In genomic region chr9:93096131-93096802, GRCh38 we compare ENCODE assay signal across 8 cellular contexts. TPM values are rescaled to one million over a fixed set of nuclear protein-coding genes. Genes with fewer than 3 reads are reported as not detected.
DNase-seq lines count a peak whose midpoint lies in the region; ATAC-seq and TF ChIP-seq lines count a peak whose summit lies in the region.

Gene CARD19, plus strand, starts transcription at chr9:93096217. Its CDS starts 129 bp downstream, at chr9:93096346.

- peak; percentile 26 for ATAC-seq in effector memory CD8-positive, alpha-beta T cell (replicated peaks)

- peaks cover 47 to 51% of the 10 kb centered on the region in 2 donors for H3K4me1 Mint-ChIP-seq in effector memory CD8-positive, alpha-beta T cell (ENCODE audit: low read depth in 2 of 2)

- no peak within 1 kb of the TSS for H4K8ac ChIP-seq in mesendoderm (ENCODE audit: low read depth, low read length)

- DNase-seq in COLO668 (lab: John Stamatoyannopoulos, UW; ENCODE audit: unreplicated experiment) = peak; percentile 58
- DNase-seq in GM20000 (ENCODE audit: low spot score) = peak; percentile 43
- DNase-seq in activated CD4-positive, alpha-beta T cell treated with anti-CD3 and anti-CD28 coated beads for 1 hour = peak; percentile 37
- peak in 2 of 3 experiments; percentile 38 to 52 for DNase-seq in effector memory CD8-positive, alpha-beta T cell
- DNase-seq in mesendoderm = peak; percentile 26
- no peak for DNase-seq in T1000 (lab: John Stamatoyannopoulos, UW)

- H3K9ac ChIP-seq in HUES48 (ENCODE audit: low read depth, low read length) = peak within 1 kb of the TSS; percentile 29
- H3K9ac ChIP-seq in mesendoderm (ENCODE audit: low read length) = peak within 1 kb of the TSS; percentile 73
- H3K9ac ChIP-seq in subcutaneous abdominal adipose tissue (ENCODE audit: low read length in 5 of 5) = peak within 1 kb of the TSS; percentile 63 to 84 (median 80)

- H2BK15ac ChIP-seq in mesendoderm (replicated peaks; ENCODE audit: low read depth) = no peak within 1 kb of the TSS

- H3K79me2 ChIP-seq in mesendoderm (ENCODE audit: control insufficient read depth, insufficient read depth, low read length) = peaks cover 2% of the 10 kb centered on the region

- peak within 1 kb of the TSS; percentile 42 for H3K18ac ChIP-seq in mesendoderm (ENCODE audit: low read length)

- H3K4me3 ChIP-seq in HUES48 (ENCODE audit: low read depth, low read length) (peak within 1 kb of the TSS; percentile 87), mesendoderm (ENCODE audit: low read length) (peak within 1 kb of the TSS; percentile 60), subcutaneous abdominal adipose tissue (ENCODE audit: low read depth in 1 of 5, low read length in 5 of 5) (peak within 1 kb of the TSS; percentile 71 to 87 (median 83))

- peaks cover 27% of the 10 kb centered on the region for H3K36me3 Mint-ChIP-seq in effector memory CD8-positive, alpha-beta T cell (ENCODE audit: insufficient read depth)

- no peak for TF ChIP-seq CTCF in GM20000 (IDR thresholded peaks at IDR 0.05; ENCODE audit: extremely low read depth, missing control alignments)

- H3K4me1 ChIP-seq in HUES48 (ENCODE audit: control insufficient read depth, insufficient read depth, low read length) (peaks cover 7% of the 10 kb centered on the region), mesendoderm (ENCODE audit: control insufficient read depth, low read depth, low read length) (peaks cover 5% of the 10 kb centered on the region), subcutaneous abdominal adipose tissue (ENCODE audit: control insufficient read depth in 5 of 5, insufficient read depth in 5 of 5, low read length in 5 of 5) (peaks cover 10 to 69% (median 60%) of the 10 kb centered on the region in 5 donors)

- H3K56ac ChIP-seq in mesendoderm (ENCODE audit: low read length) = peak within 1 kb of the TSS; percentile 82

- peak within 1 kb of the TSS; percentile 70 for H3K4me2 ChIP-seq in mesendoderm (ENCODE audit: low read length)

- H3K9me3 ChIP-seq in HUES48 (ENCODE audit: control insufficient read depth, insufficient read depth, low read length) (no peaks in the 10 kb centered on the region), subcutaneous abdominal adipose tissue (ENCODE audit: control insufficient read depth in 5 of 5, low read length in 5 of 5) (peaks cover 0 to 7% (median 5%) of the 10 kb centered on the region in 5 donors)

- H3K36me3 ChIP-seq in HUES48 (ENCODE audit: control insufficient read depth, insufficient read depth, low read length) (no peaks in the 10 kb centered on the region), mesendoderm (ENCODE audit: control insufficient read depth, insufficient read depth, low read length) (no peaks in the 10 kb centered on the region), subcutaneous abdominal adipose tissue (ENCODE audit: control insufficient read depth in 5 of 5, insufficient read depth in 5 of 5, low read length in 5 of 5) (no peaks in the 10 kb centered on the region)

- H3K27ac ChIP-seq in HUES48 (ENCODE audit: low read depth, low read length) = peak within 1 kb of the TSS; percentile 87
- peak within 1 kb of the TSS; percentile 19 for H3K27ac ChIP-seq in mesendoderm (ENCODE audit: low read depth, low read length)
- H3K27ac ChIP-seq in subcutaneous abdominal adipose tissue (ENCODE audit: low read depth, low read length) = peak within 1 kb of the TSS; percentile 95

- H3K4ac ChIP-seq in mesendoderm (ENCODE audit: low read depth, low read length) = peak within 1 kb of the TSS; percentile 44

- H3K4me3 Mint-ChIP-seq in effector memory CD8-positive, alpha-beta T cell = peak within 1 kb of the TSS; percentile 82 to 93

- no peaks in the 10 kb centered on the region for H3K9me3 Mint-ChIP-seq in effector memory CD8-positive, alpha-beta T cell

- peak within 1 kb of the TSS; percentile 92 to 96 for H3K27ac Mint-ChIP-seq in effector memory CD8-positive, alpha-beta T cell

- no peak within 1 kb of the TSS for H4K5ac ChIP-seq in mesendoderm (ENCODE audit: low read length)

- H2BK5ac ChIP-seq in mesendoderm (ENCODE audit: low read length) = no peak within 1 kb of the TSS

- H2AK5ac ChIP-seq in mesendoderm (ENCODE audit: low read length) = no peak within 1 kb of the TSS

- H3K27me3 ChIP-seq in HUES48 (ENCODE audit: control insufficient read depth, insufficient read depth, low read length) (peaks cover 5% of the 10 kb centered on the region; the same call in 1 of the 2 replicates), mesendoderm (ENCODE audit: insufficient read depth, low read length, poor library complexity) (no peaks in the 10 kb centered on the region), subcutaneous abdominal adipose tissue (ENCODE audit: control insufficient read depth in 5 of 5, insufficient read depth in 4 of 5, low read length in 5 of 5) (no peaks in the 10 kb centered on the region)

- no peaks in the 10 kb centered on the region for H3K27me3 Mint-ChIP-seq in effector memory CD8-positive, alpha-beta T cell

- peak within 1 kb of the TSS; percentile 80 for H3K23ac ChIP-seq in mesendoderm (ENCODE audit: low read length)

- H2BK120ac ChIP-seq in mesendoderm (ENCODE audit: low read depth, low read length) = no peak within 1 kb of the TSS

- WGBS in mesendoderm (ENCODE audit: extremely low coverage, insufficient coverage, low lambda C conversion rate) = no CpG with 5 or more reads among the region's 65 CpGs

- peaks cover 5% of the 10 kb centered on the region for H3K79me1 ChIP-seq in mesendoderm (ENCODE audit: low read length)

RNA-seq across cellular contexts. Expression of gene CARD19, which starts in this region (rescaled TPM):
- polyA plus RNA-seq in mesendoderm (2013, experiment 1 of 2) = 14.8 TPM
- 15.9 TPM for polyA plus RNA-seq in mesendoderm (2013, experiment 2 of 2)

Comparison
In these comparisons a context has a peak if more than half of its experiments do, and no peak if none do; other contexts are left out.
1. H3K27ac ChIP-seq: peak in every context shown above with its lines; median percentile 95 in subcutaneous abdominal adipose tissue; 87 in HUES48; 19 in mesendoderm.
2. H3K9ac ChIP-seq: peak in every context shown above with its lines; median percentile 80 in subcutaneous abdominal adipose tissue; 73 in mesendoderm; 29 in HUES48.